In the genomic region with DNA sequence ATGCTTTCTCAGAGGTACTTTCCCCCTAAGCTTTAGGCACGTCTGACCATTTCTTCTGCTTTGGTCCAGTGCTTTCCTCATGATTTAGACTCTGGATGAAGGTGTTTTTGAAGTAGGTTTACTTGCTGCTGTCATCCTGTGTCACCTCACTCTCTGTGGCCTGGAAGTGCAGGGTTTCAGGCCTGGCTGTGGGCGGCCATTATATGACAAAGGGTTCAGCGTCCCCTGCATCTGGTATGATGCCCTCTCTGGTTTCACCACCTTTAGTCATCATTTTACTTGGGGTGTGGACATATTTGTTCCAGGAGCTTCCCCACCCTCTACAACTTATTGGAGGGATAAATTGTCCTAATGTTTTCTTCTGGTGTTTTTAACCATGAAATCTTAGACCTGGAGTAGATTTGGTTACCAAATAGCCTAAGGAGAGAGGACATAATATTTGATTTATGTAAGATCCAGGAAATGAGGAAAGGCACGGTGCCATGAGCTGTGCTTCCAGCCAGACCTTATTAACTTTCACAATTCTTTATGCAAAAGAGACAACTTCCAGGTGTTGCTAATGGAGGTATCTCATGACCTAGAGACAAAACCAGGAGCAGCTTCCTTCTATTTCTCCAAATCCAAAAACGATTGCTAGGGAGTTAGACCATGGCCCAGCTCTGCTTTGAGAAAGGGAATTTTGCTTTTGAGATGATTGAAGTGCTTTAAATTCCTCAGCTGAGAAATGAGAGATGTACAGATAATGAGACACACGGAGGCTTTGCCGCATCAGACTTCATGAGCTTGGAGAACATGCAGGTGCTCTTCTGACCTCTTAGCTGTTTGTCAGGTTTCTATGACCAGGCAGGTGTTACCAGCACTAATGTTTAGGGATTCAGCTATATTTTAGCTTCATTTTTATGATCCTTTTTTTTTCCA, we compare ENCODE assay signal across 13 cellular contexts. TPM values are rescaled to one million over a fixed set of nuclear protein-coding genes. Genes with fewer than 3 reads are reported as not detected.
DNase-seq lines count a peak whose midpoint lies in the region; ATAC-seq, FAIRE-seq and TF ChIP-seq lines count a peak whose summit lies in the region.
"Had no signal": no experiment of that assay in that cellular context is flagged by ENCODE, and none has a peak within 500 bp of the region (broad histone marks: within the 10 kb centered on the region; RNA-seq: fewer than 3 reads in every experiment).

No MANE protein-coding gene starts in this region.

- CTCF ChIA-PET in GM12878 (lab: Yijun Ruan, JAX): interaction anchor here (0.6 to 4.7 kb wide), 4 partner anchors 11 to 548 kb away, joined by 3 to 32 read pairs (median 6); partner anchors contain the start of gene WBP1L

- H3K9me3 ChIP-seq in heart left ventricle (peaks cover 0 to 5% (median 0%) of the 10 kb centered on the region in 12 donors), GM12878 (replicated peaks; ENCODE audit: control insufficient read depth, insufficient read depth, low read length) (no peaks in the 10 kb centered on the region), thymus (ENCODE audit: control insufficient read depth) (no peaks in the 10 kb centered on the region)

- H3K36me3 ChIP-seq in heart left ventricle (peaks cover 0 to 21% (median 3%) of the 10 kb centered on the region in 9 donors), GM12878 (ENCODE audit: control insufficient read depth in 2 of 2, insufficient read depth in 2 of 2, low read length in 1 of 2) (peaks cover 0 to 4% of the 10 kb centered on the region in 2 experiments; a peak in 2 of 4 replicates), thymus (ENCODE audit: control insufficient read depth, insufficient read depth) (peaks cover under 1% of the 10 kb centered on the region)

- TF ChIP-seq POLR2A in heart left ventricle (IDR thresholded peaks at IDR 0.05) (no peak), GM12878 (IDR thresholded peaks at IDR 0.05; ENCODE audit: low read depth, low read length) (no peak)

- SMC1A ChIA-PET in GM12878 (lab: Charles Lee; ENCODE audit: uncharacterized antibody, unreplicated experiment): interaction anchor here (1.0 to 2.5 kb wide), 3 partner anchors 11 to 72 kb away, joined by 3 to 9 read pairs (median 4); partner anchors contain the start of gene CYP17A1

- H3K4me3 Mint-ChIP-seq in stimulated activated naive B cell treated with anti-CD40 and anti-IgM and Interleukin-4, amounts not matched to agents 10 μg/mL and 1 μg/mL and 100 μg/mL, for 72 hours: no peak overlapping the region
- H3K4me3 Mint-ChIP-seq: GM23338; naive thymus-derived CD4-positive, alpha-beta T cell had no signal

- H2AFZ ChIP-seq in GM12878 (ENCODE audit: control insufficient read depth, low read depth, low read length): no peak overlapping the region
- H2AFZ ChIP-seq: GM23338 had no signal

- H3K27me3 Mint-ChIP-seq in stimulated activated naive B cell treated with anti-CD40 and anti-IgM and Interleukin-4, amounts not matched to agents 10 μg/mL and 1 μg/mL and 100 μg/mL, for 72 hours: no peaks in the 10 kb centered on the region
- H3K27me3 Mint-ChIP-seq: naive thymus-derived CD4-positive, alpha-beta T cell had no signal

- 67 to 73% (median 69%) methylated on average over 7 of the region's 7 CpGs for WGBS in heart left ventricle, 4 donors
- WGBS in GM12878 (ENCODE audit: insufficient coverage, insufficient replicate concordance, low lambda C conversion rate, missing lambda C conversion rate): 74% methylated on average over 7 of the region's 7 CpGs
- WGBS in thymus: 65% methylated on average over 7 of the region's 7 CpGs

- H3K36me3 Mint-ChIP-seq in stimulated activated naive B cell treated with anti-CD40 and anti-IgM and Interleukin-4, amounts not matched to agents 10 μg/mL and 1 μg/mL and 100 μg/mL, for 72 hours: peaks cover 22 to 37% of the 10 kb centered on the region in 2 donors

- intact Hi-C loops in heart left ventricle (cut with DNase I): loop anchor here in 1 of 10 donors (5.0 kb wide), 1 partner anchor 43 kb away; no protein-coding TSS in a partner anchor
- intact Hi-C loops in Right ventricle myocardium inferior (cut with DNase I): no loop called here
- intact Hi-C loops in GM12878 (cut with micrococcal nuclease; ENCODE audit: unreplicated experiment): no loop called here

- no peaks in the 10 kb centered on the region for H3K9me3 Mint-ChIP-seq in stimulated activated naive B cell treated with anti-CD40 and anti-IgM and Interleukin-4, amounts not matched to agents 10 μg/mL and 1 μg/mL and 100 μg/mL, for 72 hours
- H3K9me3 Mint-ChIP-seq: GM23338; naive thymus-derived CD4-positive, alpha-beta T cell had no signal

- TF ChIP-seq CTCF in heart left ventricle (IDR thresholded peaks at IDR 0.05) (no peak), GM12878 (IDR thresholded peaks at IDR 0.05 in 2 of 3, conservative IDR thresholded peaks at IDR 0.05 in 1 of 3; ENCODE audit: control insufficient read depth in 2 of 3, extremely low read depth in 1 of 3, insufficient read depth in 1 of 3, low read depth in 3 of 3, low read length in 3 of 3) (no peak)

- RAD21 ChIA-PET in GM12878 (lab: Charles Lee; ENCODE audit: unreplicated experiment): interaction anchor here (0.6 kb wide), 1 partner anchor 103 kb away, joined by 3 read pairs; no protein-coding TSS in a partner anchor

- no peak overlapping the region for H3K4me2 ChIP-seq in GM12878 (ENCODE audit: control insufficient read depth, insufficient read depth)
- H3K4me2 ChIP-seq: GM23338 had no signal

- no peaks in the 10 kb centered on the region for H3K27me3 ChIP-seq in heart left ventricle
- H3K27me3 ChIP-seq in GM12878 (replicated peaks in 1 of 2; ENCODE audit: control insufficient read depth in 2 of 2, insufficient read depth in 2 of 2, low read length in 1 of 2): no peaks in the 10 kb centered on the region
- no peaks in the 10 kb centered on the region for H3K27me3 ChIP-seq in thymus (ENCODE audit: control insufficient read depth, insufficient read depth)

- no peak overlapping the region for H3K27ac Mint-ChIP-seq in stimulated activated naive B cell treated with anti-CD40 and anti-IgM and Interleukin-4, amounts not matched to agents 10 μg/mL and 1 μg/mL and 100 μg/mL, for 72 hours
- H3K27ac Mint-ChIP-seq: GM23338; naive thymus-derived CD4-positive, alpha-beta T cell had no signal

- BruUV-seq in GM12878 (replicated peaks; lab: Mats Ljungman, UMichigan): TSS peak; percentile 15

- H3K4me3 ChIP-seq in heart left ventricle: no peak overlapping the region
- H3K4me3 ChIP-seq in GM12878: no peak overlapping the region
- no peak overlapping the region for H3K4me3 ChIP-seq in thymus (ENCODE audit: low read length)
- H3K4me3 ChIP-seq: GM23338 had no signal

- POLR2A ChIA-PET in GM12878 (lab: Charles Lee): interaction anchor here (0.5 kb wide), 1 partner anchor 98 kb away, joined by 3 read pairs; no protein-coding TSS in a partner anchor

- FAIRE-seq in GM12878 (lab: Jason Lieb, UNC): no peak

- H4K20me1 ChIP-seq in GM12878 (ENCODE audit: control insufficient read depth, insufficient read depth): no peaks in the 10 kb centered on the region

- H3K4me1 Mint-ChIP-seq in stimulated activated naive B cell treated with anti-CD40 and anti-IgM and Interleukin-4, amounts not matched to agents 10 μg/mL and 1 μg/mL and 100 μg/mL, for 72 hours: peaks cover 26 to 33% of the 10 kb centered on the region in 2 donors

- peaks cover 2% of the 10 kb centered on the region for H3K79me2 ChIP-seq in GM12878 (ENCODE audit: control insufficient read depth, insufficient read depth, low read length)

- DNase-seq in heart left ventricle (no peak), Right ventricle myocardium inferior (ENCODE audit: missing footprints) (no peak), GM12878 (ENCODE audit: low read depth, low spot score) (no peak), left kidney (ENCODE audit: low read depth, low spot score) (peak; percentile 80), NCI-H146 (lab: John Stamatoyannopoulos, UW) (no peak), SKM-1 (lab: John Stamatoyannopoulos, UW; ENCODE audit: unreplicated experiment) (no peak)
- DNase-seq in stimulated activated naive B cell treated with anti-CD40 and anti-IgM and Interleukin-4, amounts not matched to agents 10 μg/mL and 1 μg/mL and 100 μg/mL, for 72 hours: no peak
- DNase-seq: naive thymus-derived CD4-positive, alpha-beta T cell; NCI-H1694 treated with DMSO at 0.1 percent for 48 hours; NCI-H69; SIG-M5 had no signal

- TF ChIP-seq RAD21 in GM12878 (IDR thresholded peaks at IDR 0.05; ENCODE audit: insufficient read depth, low read depth, low read length): no peak

- in situ Hi-C loops in GM12878 (cut with MboI): no loop called here

- H3K27ac ChIP-seq in heart left ventricle (peak overlapping the region in 9 of 12 donors; percentile 8 to 57 (median 36)), GM12878 (ENCODE audit: control insufficient read depth, insufficient read depth) (no peak overlapping the region), thymus (ENCODE audit: low read depth) (peak overlapping the region; percentile 44)

- no peak for ATAC-seq in heart left ventricle
- ATAC-seq in Right ventricle myocardium inferior: no peak
- ATAC-seq in GM12878: no peak
- ATAC-seq in stimulated activated naive B cell treated with anti-CD40 and anti-IgM and Interleukin-4, amounts not matched to agents 10 μg/mL and 1 μg/mL and 100 μg/mL, for 72 hours (replicated peaks): no peak
- ATAC-seq: GM23338; naive thymus-derived CD4-positive, alpha-beta T cell had no signal

- no peak overlapping the region for H3K9ac ChIP-seq in GM12878 (ENCODE audit: control insufficient read depth, insufficient read depth, low read length)

- no peak for TF ChIP-seq EP300 in GM12878 (IDR thresholded peaks at IDR 0.05; ENCODE audit: borderline replicate concordance in 1 of 2, control insufficient read depth in 1 of 2, low read depth in 2 of 2, low read length in 2 of 2)

- peaks cover 0 to 74% (median 32%) of the 10 kb centered on the region in 12 donors for H3K4me1 ChIP-seq in heart left ventricle
- H3K4me1 ChIP-seq in GM12878 (ENCODE audit: control insufficient read depth, insufficient read depth, low read length): peaks cover 9% of the 10 kb centered on the region
- peaks cover 45% of the 10 kb centered on the region for H3K4me1 ChIP-seq in thymus (ENCODE audit: control insufficient read depth, insufficient read depth, low read length)

RNA-seq across cellular contexts. Expression of gene WBP1L, which starts 20.9 kb away (rescaled TPM):
- total RNA-seq in heart left ventricle (10 to 100 TPM; 18.5 to 75.1 (median 27.6) TPM), Right ventricle myocardium inferior (25.9 TPM), GM12878 (2014; rRNA removed) (12.7 and 18.8 TPM in 2 replicates), GM12878 (2014; rRNA removed; fragmentation: Illumina TruSeq; extraction: Trizol) (10.3 and 10.5 TPM in 2 replicates), GM12878 (2021) (16.9 and 19.8 TPM in 2 replicates)
- polyA plus RNA-seq in heart left ventricle (10 to 100 TPM; 10.7 to 28.5 TPM), GM12878 (2011; rRNA removed) (11.3 and 13.9 TPM in 2 replicates), GM12878 (2014; fragmentation: Illumina TruSeq; extraction: Trizol) (10.0 and 14.5 TPM in 2 replicates), GM12878 (2014; fragmentation: Nextera tagmentation; extraction: Ambion mirVana) (10 to 100 TPM in 1 of 2 experiments, 1 to 10 TPM in 1; 3.7 to 10.7 TPM), GM12878 (2014; rRNA removed) (16.6 and 17.4 TPM in 2 replicates), GM12878 (2016; fragmentation: Nextera tagmentation; extraction: Ambion mirVana) (1 to 10 TPM; 9.3 to 9.4 TPM), thymus (75.9 TPM)
- total RNA-seq in GM12878 (2013; cell fraction: nucleolus; rRNA removed): 15.7 and 16.8 TPM in 2 replicates
- polyA plus RNA-seq in GM12878 (2011; ENCODE audit: low read depth): 7.8 TPM
- 22.6 and 24.9 TPM in 2 replicates for polyA plus RNA-seq in GM12878 (2011; cell fraction: cytosol; rRNA removed)
- polyA plus RNA-seq in GM12878 (2011; cell fraction: nucleus; rRNA removed): 10.3 and 11.4 TPM in 2 replicates
- 13.5 and 15.6 TPM in 2 replicates for polyA plus RNA-seq in GM12878 (2012)
- 24.7 and 41.3 TPM in 2 replicates for polyA minus RNA-seq in GM12878 (2011; rRNA and poly(A)+ RNA removed)
- 10.1 and 12.2 TPM in 2 replicates for polyA minus RNA-seq in GM12878 (2011; cell fraction: cytosol; rRNA and poly(A)+ RNA removed)
- polyA minus RNA-seq in GM12878 (2011; cell fraction: nucleus; rRNA and poly(A)+ RNA removed): 4.2 and 7.3 TPM in 2 replicates

RNA-seq across cellular contexts. Expression of gene SFXN2, which starts 50.2 kb away (rescaled TPM):
- total RNA-seq in heart left ventricle (1 to 10 TPM in 7 of 9 donors, under 1 TPM in 2; 0.50 to 7.2 (median 2.4) TPM), Right ventricle myocardium inferior (0.68 TPM), GM12878 (2014; rRNA removed) (11.9 and 13.8 TPM in 2 replicates), GM12878 (2014; rRNA removed; fragmentation: Illumina TruSeq; extraction: Trizol) (14.9 and 17.5 TPM in 2 replicates), GM12878 (2021) (16.8 and 22.1 TPM in 2 replicates)
- polyA plus RNA-seq in heart left ventricle (1 to 10 TPM; 1.8 to 5.9 TPM), GM12878 (2011; rRNA removed) (16.3 and 21.6 TPM in 2 replicates), GM12878 (2014; fragmentation: Illumina TruSeq; extraction: Trizol) (16.1 and 19.5 TPM in 2 replicates), GM12878 (2014; fragmentation: Nextera tagmentation; extraction: Ambion mirVana) (1 to 10 TPM; 8.8 to 9.6 TPM), GM12878 (2014; rRNA removed) (17.2 and 22.5 TPM in 2 replicates), GM12878 (2016; fragmentation: Nextera tagmentation; extraction: Ambion mirVana) (10 to 100 TPM; 19.9 to 20.5 TPM), thymus (10.8 TPM)
- 38.8 and 43.9 TPM in 2 replicates for total RNA-seq in GM12878 (2013; cell fraction: nucleolus; rRNA removed)
- 7.3 TPM for polyA plus RNA-seq in GM12878 (2011; ENCODE audit: low read depth)
- 23.8 and 25.9 TPM in 2 replicates for polyA plus RNA-seq in GM12878 (2011; cell fraction: cytosol; rRNA removed)
- 33.6 and 41.0 TPM in 2 replicates for polyA plus RNA-seq in GM12878 (2011; cell fraction: nucleus; rRNA removed)
- polyA plus RNA-seq in GM12878 (2012): 7.6 and 8.9 TPM in 2 replicates
- 25.4 and 31.7 TPM in 2 replicates for polyA minus RNA-seq in GM12878 (2011; rRNA and poly(A)+ RNA removed)
- 8.3 and 11.5 TPM in 2 replicates for polyA minus RNA-seq in GM12878 (2011; cell fraction: cytosol; rRNA and poly(A)+ RNA removed)
- polyA minus RNA-seq in GM12878 (2011; cell fraction: nucleus; rRNA and poly(A)+ RNA removed): 20.9 and 40.1 TPM in 2 replicates

RNA-seq across cellular contexts. Expression of gene ARL3, which starts 50.4 kb away (rescaled TPM):
- total RNA-seq in heart left ventricle: 10 to 100 TPM in 7 of 9 donors, 1 to 10 TPM in 2; 5.8 to 17.0 (median 12.6) TPM
- polyA plus RNA-seq in heart left ventricle: 10 to 100 TPM in 1 of 2 donors, 1 to 10 TPM in 1; 9.0 to 19.3 TPM
- 15.4 TPM for total RNA-seq in Right ventricle myocardium inferior
- 4.6 and 5.9 TPM in 2 replicates for total RNA-seq in GM12878 (2013; cell fraction: nucleolus; rRNA removed)
- 4.9 and 6.2 TPM in 2 replicates for total RNA-seq in GM12878 (2014; rRNA removed)
- 6.6 and 7.2 TPM in 2 replicates for total RNA-seq in GM12878 (2014; rRNA removed; fragmentation: Illumina TruSeq; extraction: Trizol)
- total RNA-seq in GM12878 (2021): 7.7 TPM in 2 replicates
- polyA plus RNA-seq in GM12878 (2011; ENCODE audit: low read depth): 7.7 TPM
- polyA plus RNA-seq in GM12878 (2011; rRNA removed): 11.3 and 14.0 TPM in 2 replicates
- 5.5 and 5.8 TPM in 2 replicates for polyA plus RNA-seq in GM12878 (2011; cell fraction: cytosol; rRNA removed)
- polyA plus RNA-seq in GM12878 (2011; cell fraction: nucleus; rRNA removed): 4.3 and 5.0 TPM in 2 replicates
- polyA plus RNA-seq in GM12878 (2012): 8.5 and 8.9 TPM in 2 replicates
- polyA plus RNA-seq in GM12878 (2014; fragmentation: Illumina TruSeq; extraction: Trizol): 10.6 and 13.7 TPM in 2 replicates
- polyA plus RNA-seq in GM12878 (2014; fragmentation: Nextera tagmentation; extraction: Ambion mirVana): 10 to 100 TPM; 21.0 to 26.1 TPM
- polyA plus RNA-seq in GM12878 (2014; rRNA removed): 8.5 and 9.7 TPM in 2 replicates
- 10 to 100 TPM; 21.9 to 22.2 TPM for polyA plus RNA-seq in GM12878 (2016; fragmentation: Nextera tagmentation; extraction: Ambion mirVana)
- polyA minus RNA-seq in GM12878 (2011; rRNA and poly(A)+ RNA removed): 4.1 and 5.1 TPM in 2 replicates
- 1.9 and 2.3 TPM in 2 replicates for polyA minus RNA-seq in GM12878 (2011; cell fraction: cytosol; rRNA and poly(A)+ RNA removed)
- 1.5 and 3.3 TPM in 2 replicates for polyA minus RNA-seq in GM12878 (2011; cell fraction: nucleus; rRNA and poly(A)+ RNA removed)
- polyA plus RNA-seq in thymus: 8.3 TPM
